Comparison of ENCODE assay signal across 17 cellular contexts in the genomic region with DNA sequence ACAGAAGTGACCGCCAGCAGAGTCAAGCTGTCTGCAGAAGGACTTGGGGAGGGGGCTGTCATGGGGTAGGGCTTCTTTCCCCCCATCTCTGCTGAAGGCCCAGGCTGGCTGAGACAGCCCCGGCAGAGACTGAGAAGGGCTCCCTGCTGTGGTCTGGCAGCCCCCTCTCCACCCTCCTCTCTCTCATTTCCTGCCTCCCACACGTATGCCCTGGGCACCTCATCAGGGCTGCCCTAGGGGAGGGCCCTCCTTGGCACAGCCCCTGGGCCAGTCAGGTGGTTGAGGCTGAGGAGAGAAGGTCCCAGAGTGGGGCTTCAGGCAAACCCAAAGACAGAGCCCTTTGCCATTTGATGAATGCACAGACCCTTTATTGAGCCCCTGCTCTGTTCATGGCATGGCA. TPM values are rescaled to one million over a fixed set of nuclear protein-coding genes. Genes with fewer than 3 reads are reported as not detected.
DNase-seq lines count a peak whose midpoint lies in the region; ATAC-seq and TF ChIP-seq lines count a peak whose summit lies in the region.
"Had no signal": no experiment of that assay in that cellular context is flagged by ENCODE, and none has a peak within 500 bp of the region (broad histone marks: within the 10 kb centered on the region; RNA-seq: fewer than 3 reads in every experiment).

No MANE protein-coding gene starts in this region.

- H3K4me1 ChIP-seq in left ventricle myocardium inferior (peaks cover 58% of the 10 kb centered on the region), Loucy (ENCODE audit: insufficient read depth, low read length, poor library complexity, severe bottlenecking) (peaks cover 46% of the 10 kb centered on the region), esophagus muscularis mucosa (peaks cover 32 to 76% (median 74%) of the 10 kb centered on the region in 4 donors)

- no peaks in the 10 kb centered on the region for H3K79me2 ChIP-seq in Loucy (ENCODE audit: insufficient read depth, low read length)

- H3K36me3 Mint-ChIP-seq in stimulated activated naive B cell treated with anti-CD40 and anti-IgM and Interleukin-4, amounts not matched to agents 10 μg/mL and 1 μg/mL and 100 μg/mL, for 72 hours: no peaks in the 10 kb centered on the region

- no peaks in the 10 kb centered on the region for H3K9me3 ChIP-seq in left ventricle myocardium inferior (replicated peaks)
- no peaks in the 10 kb centered on the region for H3K9me3 ChIP-seq in Loucy (ENCODE audit: insufficient read depth, low read depth, low read length)
- H3K9me3 ChIP-seq in esophagus muscularis mucosa: no peaks in the 10 kb centered on the region
- H3K9me3 ChIP-seq: A549 had no signal

- H3K9ac ChIP-seq in Loucy (ENCODE audit: low read depth, low read length, poor library complexity, severe bottlenecking): no peak overlapping the region

- TF ChIP-seq POLR2A in esophagus muscularis mucosa (IDR thresholded peaks at IDR 0.05; ENCODE audit: low read depth): no peak

- H2AFZ ChIP-seq in Loucy (ENCODE audit: low read length): peak overlapping the region; percentile 45; the same call in 1 of the 2 replicates
- H2AFZ ChIP-seq: GM23338 had no signal

- TF ChIP-seq EP300 in esophagus muscularis mucosa (IDR thresholded peaks at IDR 0.05): no peak

- H3K4me3 Mint-ChIP-seq in stimulated activated naive B cell treated with anti-CD40 and anti-IgM and Interleukin-4, amounts not matched to agents 10 μg/mL and 1 μg/mL and 100 μg/mL, for 72 hours: no peak overlapping the region
- H3K4me3 Mint-ChIP-seq: GM23338 had no signal

- H4K20me1 ChIP-seq in Loucy (ENCODE audit: insufficient read depth, low read length, poor library complexity, severe bottlenecking): no peaks in the 10 kb centered on the region

- no peak overlapping the region for H3K27ac Mint-ChIP-seq in stimulated activated naive B cell treated with anti-CD40 and anti-IgM and Interleukin-4, amounts not matched to agents 10 μg/mL and 1 μg/mL and 100 μg/mL, for 72 hours
- H3K27ac Mint-ChIP-seq: GM23338 had no signal

- H3K4me1 Mint-ChIP-seq in stimulated activated naive B cell treated with anti-CD40 and anti-IgM and Interleukin-4, amounts not matched to agents 10 μg/mL and 1 μg/mL and 100 μg/mL, for 72 hours: peaks cover 3 to 20% of the 10 kb centered on the region in 2 donors

- no peaks in the 10 kb centered on the region for H3K9me3 Mint-ChIP-seq in stimulated activated naive B cell treated with anti-CD40 and anti-IgM and Interleukin-4, amounts not matched to agents 10 μg/mL and 1 μg/mL and 100 μg/mL, for 72 hours
- H3K9me3 Mint-ChIP-seq: GM23338 had no signal

- H3K4me3 ChIP-seq in left ventricle myocardium inferior (peak overlapping the region; percentile 71), Loucy (ENCODE audit: low read length, poor library complexity, severe bottlenecking) (peak overlapping the region; percentile 48), esophagus muscularis mucosa (peak overlapping the region in 3 of 4 donors; percentile 77 to 79 (median 78))
- H3K4me3 ChIP-seq: A549, GM23338 had no signal

- no peaks in the 10 kb centered on the region for H3F3A ChIP-seq in Loucy (ENCODE audit: low read depth)

- H3K27ac ChIP-seq in left ventricle myocardium inferior (replicated peaks) (peak overlapping the region; percentile 76), esophagus muscularis mucosa (replicated peaks in 1 of 4) (peak overlapping the region; percentile 86 to 94 (median 92))
- H3K27ac ChIP-seq: A549, C4-2B, RWPE1 had no signal

- intact Hi-C loops in left ventricle myocardium inferior (cut with micrococcal nuclease): no loop called here
- intact Hi-C loops in cardiac septum (cut with DNase I): loop anchor here (5.0 kb wide), 1 partner anchor 77 kb away; no protein-coding TSS in a partner anchor
- intact Hi-C loops in esophagus muscularis mucosa (cut with DNase I): no loop called here

- H3K36me3 ChIP-seq in left ventricle myocardium inferior: no peaks in the 10 kb centered on the region
- H3K36me3 ChIP-seq in Loucy (ENCODE audit: insufficient read depth, low read length): no peaks in the 10 kb centered on the region
- H3K36me3 ChIP-seq in esophagus muscularis mucosa: peaks cover 0 to 25% (median 7%) of the 10 kb centered on the region in 4 donors

- TF ChIP-seq CTCF in left ventricle myocardium inferior (IDR thresholded peaks at IDR 0.05; ENCODE audit: borderline replicate concordance): no peak
- no peak for TF ChIP-seq CTCF in Loucy (conservative IDR thresholded peaks at IDR 0.05; ENCODE audit: low read length)
- no peak for TF ChIP-seq CTCF in esophagus muscularis mucosa (IDR thresholded peaks at IDR 0.05)

- H3K27me3 ChIP-seq in left ventricle myocardium inferior (ENCODE audit: low read depth) (peaks cover 24% of the 10 kb centered on the region), Loucy (ENCODE audit: insufficient read depth, low read length, poor library complexity, severe bottlenecking) (no peaks in the 10 kb centered on the region), esophagus muscularis mucosa (peaks cover 0 to 8% (median 5%) of the 10 kb centered on the region in 4 donors)

- ATAC-seq in stimulated activated naive B cell treated with anti-CD40 and anti-IgM and Interleukin-4, amounts not matched to agents 10 μg/mL and 1 μg/mL and 100 μg/mL, for 72 hours (replicated peaks): peak; percentile 9 to 25
- ATAC-seq: A549, GM23338 had no signal

- WGBS in esophagus muscularis mucosa: 30% methylated on average over 2 of the region's 3 CpGs

- H3K9me2 ChIP-seq in Loucy (replicated peaks; ENCODE audit: low read depth, low read length): no peaks in the 10 kb centered on the region

- H3K27me3 Mint-ChIP-seq in stimulated activated naive B cell treated with anti-CD40 and anti-IgM and Interleukin-4, amounts not matched to agents 10 μg/mL and 1 μg/mL and 100 μg/mL, for 72 hours: peaks cover 52 to 66% of the 10 kb centered on the region in 2 donors

- peak overlapping the region; percentile 67 for H3K4me2 ChIP-seq in Loucy (ENCODE audit: low read depth, low read length, poor library complexity, severe bottlenecking)
- H3K4me2 ChIP-seq: A549, GM23338 had no signal

- DNase-seq in left ventricle myocardium inferior (no peak), cardiac septum (ENCODE audit: low spot score) (no peak), esophagus muscularis mucosa (ENCODE audit: extremely low spot score) (no peak), anterior cingulate cortex (lab: John Stamatoyannopoulos, UW) (no peak), NOMO-1 (lab: John Stamatoyannopoulos, UW; ENCODE audit: unreplicated experiment in 2 of 2) (no peak), KG1 (lab: John Stamatoyannopoulos, UW) (no peak)
- no peak for DNase-seq in stimulated activated naive B cell treated with anti-CD40 and anti-IgM and Interleukin-4, amounts not matched to agents 10 μg/mL and 1 μg/mL and 100 μg/mL, for 72 hours
- DNase-seq: KBM-7; NCI-H1105; NCI-H1694; NCI-H524; NK-92 treated with Interleukin-12 subunit alpha and Interleukin-12 subunit beta, amount 100 ng/mL, for 24 hours had no signal

RNA-seq across cellular contexts. Expression of gene RASD2, which starts 3.6 kb away (rescaled TPM):
- 5.0 TPM for total RNA-seq in left ventricle myocardium inferior
- total RNA-seq in cardiac septum: 3.5 TPM
- 10 to 100 TPM; 18.4 to 53.6 (median 31.7) TPM for total RNA-seq in esophagus muscularis mucosa
